Comparison of ENCODE assay signal across 1 cellular context in genomic region chr4:6791796-6792195, GRCh38.
A peak's percentile ranks its signal among the peaks of the same experiment; 100 is the strongest.
TF ChIP-seq lines count a peak whose summit lies in the region.

No MANE protein-coding gene starts in this region.

TF ChIP-seq in K562, 482 proteins besides CTCF, POLR2A, EP300 and RAD21:
- TF ChIP-seq ZNF766 (CRISPR knock-in tag; conservative IDR thresholded peaks at IDR 0.05) (0 out of 2 replicates have a peak, but pooled peaks have one; percentile 32), TAL1 (IDR thresholded peaks at IDR 0.05) (peak; percentile 17; the same call in 1 of the 2 replicates), TRIM24 (IDR thresholded peaks at IDR 0.05) (peak; percentile 33 to 44; a peak in 2 of 4 replicates), ZNF431 (CRISPR knock-in tag; IDR thresholded peaks at IDR 0.05) (peak; percentile 95), CBX3 (IDR thresholded peaks at IDR 0.05; ENCODE audit: borderline replicate concordance in 1 of 2, low read length in 2 of 2) (peak in 1 of 2 experiments; percentile 40; a peak in 1 of 3 replicates), CBFA2T3 (IDR thresholded peaks at IDR 0.05) (peak; percentile 54), CC2D1A (IDR thresholded peaks at IDR 0.05) (peak; percentile 26; the same call in 1 of the 2 replicates)
